Comparison of ENCODE assay signal across 2 cellular contexts in the genomic region with DNA sequence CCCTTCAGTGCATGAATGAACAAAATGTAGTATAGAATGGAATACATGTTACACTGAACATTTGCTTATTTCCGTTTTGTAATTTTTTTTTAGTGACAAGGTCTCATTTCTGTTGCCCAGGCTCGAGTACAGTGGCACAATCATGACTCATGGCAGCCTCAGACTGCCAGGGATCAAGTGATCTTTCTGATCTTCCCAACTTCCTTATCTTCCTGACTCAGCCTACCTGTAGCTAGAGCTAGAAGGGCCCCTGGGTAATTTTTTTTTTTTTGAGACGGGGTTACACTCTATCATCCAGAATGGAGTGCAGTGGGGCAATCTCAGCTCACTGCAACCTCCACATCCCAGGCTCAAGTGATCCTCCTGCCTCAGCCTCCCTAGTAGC.
TF ChIP-seq lines count a peak whose summit lies in the region.

No MANE protein-coding gene starts in this region.

TF ChIP-seq in HepG2, 621 proteins besides CTCF, POLR2A, EP300 and RAD21:
- TF ChIP-seq, protein P1, sequence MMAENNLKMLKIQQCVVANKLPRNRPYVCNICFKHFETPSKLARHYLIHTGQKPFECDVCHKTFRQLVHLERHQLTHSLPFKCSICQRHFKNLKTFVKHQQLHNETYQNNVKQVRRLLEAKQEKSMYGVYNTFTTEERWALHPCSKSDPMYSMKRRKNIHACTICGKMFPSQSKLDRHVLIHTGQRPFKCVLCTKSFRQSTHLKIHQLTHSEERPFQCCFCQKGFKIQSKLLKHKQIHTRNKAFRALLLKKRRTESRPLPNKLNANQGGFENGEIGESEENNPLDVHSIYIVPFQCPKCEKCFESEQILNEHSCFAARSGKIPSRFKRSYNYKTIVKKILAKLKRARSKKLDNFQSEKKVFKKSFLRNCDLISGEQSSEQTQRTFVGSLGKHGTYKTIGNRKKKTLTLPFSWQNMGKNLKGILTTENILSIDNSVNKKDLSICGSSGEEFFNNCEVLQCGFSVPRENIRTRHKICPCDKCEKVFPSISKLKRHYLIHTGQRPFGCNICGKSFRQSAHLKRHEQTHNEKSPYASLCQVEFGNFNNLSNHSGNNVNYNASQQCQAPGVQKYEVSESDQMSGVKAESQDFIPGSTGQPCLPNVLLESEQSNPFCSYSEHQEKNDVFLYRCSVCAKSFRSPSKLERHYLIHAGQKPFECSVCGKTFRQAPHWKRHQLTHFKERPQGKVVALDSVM (CRISPR knock-in tag; IDR thresholded peaks at IDR 0.05), result 0 out of 2 replicates have a peak, but pooled peaks have one; percentile 37
- no peak for TF ChIP-seq RCOR2 (CRISPR knock-in tag; IDR thresholded peaks at IDR 0.05)

TF ChIP-seq in GM12891, 5 proteins besides CTCF, POLR2A, EP300 and RAD21:
- TF ChIP-seq SPI1 (IDR thresholded peaks at IDR 0.05; ENCODE audit: low read depth, low read length), result no peak
- TF ChIP-seq POLR2AphosphoS5 (IDR thresholded peaks at IDR 0.05; ENCODE audit: low read depth, low read length), result no peak
- TF ChIP-seq POU2F2 (IDR thresholded peaks at IDR 0.05; ENCODE audit: low read depth, low read length), result no peak
- TF ChIP-seq TAF1 (IDR thresholded peaks at IDR 0.05; ENCODE audit: low read depth, low read length), result no peak
